ENCODE assay signal across 12 cellular contexts in the genomic region with DNA sequence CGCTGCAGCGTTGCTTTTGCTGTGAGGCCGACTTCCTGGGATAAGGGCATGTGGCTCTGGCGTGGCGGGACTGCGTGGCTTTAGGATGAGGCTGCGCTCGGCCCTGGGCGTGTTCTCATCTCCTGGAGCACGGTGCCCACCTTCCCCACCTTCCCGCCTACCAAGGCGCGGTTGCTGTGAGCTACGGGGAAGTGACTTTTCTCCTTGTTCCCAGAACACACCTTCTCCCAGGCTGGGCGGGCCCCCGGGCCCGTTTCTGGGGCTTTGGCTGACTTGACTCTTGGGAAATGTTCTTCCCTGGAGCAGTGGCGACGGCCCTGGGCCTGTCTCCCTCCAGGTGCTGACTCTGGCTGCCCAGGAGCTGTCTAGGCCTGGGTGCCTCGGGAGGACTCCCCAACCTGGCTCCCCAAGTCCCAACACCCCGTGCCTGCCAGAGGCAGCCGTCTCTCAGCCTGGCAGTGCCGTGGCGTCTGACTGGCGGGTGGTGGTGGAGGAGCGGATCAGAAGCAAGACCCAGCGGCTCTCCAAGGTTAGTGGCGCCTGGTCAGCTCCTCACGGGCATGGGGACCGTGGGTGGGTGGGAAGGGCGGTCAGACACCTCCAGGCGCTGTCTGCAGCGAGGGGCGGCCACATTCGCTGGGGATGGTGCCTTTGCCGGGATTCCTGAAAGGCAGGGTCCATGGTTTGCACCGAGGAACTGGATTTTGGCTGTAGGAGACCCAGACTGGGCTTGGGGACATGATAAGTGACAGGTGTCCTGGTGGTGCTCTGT. TPM values are rescaled to one million over a fixed set of nuclear protein-coding genes. Genes with fewer than 3 reads are reported as not detected.
DNase-seq lines count a peak whose midpoint lies in the region; ATAC-seq and TF ChIP-seq lines count a peak whose summit lies in the region.
"Had no signal": no experiment of that assay in that cellular context is flagged by ENCODE, and none has a peak within 500 bp of the region (broad histone marks: within the 10 kb centered on the region; RNA-seq: fewer than 3 reads in every experiment).

No MANE protein-coding gene starts in this region.

- intact Hi-C loops in natural killer cell (cut with micrococcal nuclease): no loop called here

- no peaks in the 10 kb centered on the region for H3K36me3 Mint-ChIP-seq in natural killer cell treated with Interleukin-12 subunit alpha and Interleukin-12 subunit beta and Interleukin-15 and Interleukin-18, amount 100 ng/mL, for 72 hours
- H3K36me3 Mint-ChIP-seq in natural killer cell: no peaks in the 10 kb centered on the region
- H3K36me3 Mint-ChIP-seq in central memory CD8-positive, alpha-beta T cell (ENCODE audit: insufficient read depth): peaks cover 10% of the 10 kb centered on the region
- H3K36me3 Mint-ChIP-seq: IgD-negative memory B cell had no signal

- no peaks in the 10 kb centered on the region for H3K9me3 Mint-ChIP-seq in natural killer cell treated with Interleukin-12 subunit alpha and Interleukin-12 subunit beta and Interleukin-15 and Interleukin-18, amount 100 ng/mL, for 72 hours
- no peaks in the 10 kb centered on the region for H3K9me3 Mint-ChIP-seq in natural killer cell
- no peaks in the 10 kb centered on the region for H3K9me3 Mint-ChIP-seq in central memory CD8-positive, alpha-beta T cell
- H3K9me3 Mint-ChIP-seq: CD4-positive, alpha-beta memory T cell; H9; IgD-negative memory B cell had no signal

- no peak for TF ChIP-seq CTCF in natural killer cell (IDR thresholded peaks at IDR 0.05)

- H3K4me1 Mint-ChIP-seq in natural killer cell treated with Interleukin-12 subunit alpha and Interleukin-12 subunit beta and Interleukin-15 and Interleukin-18, amount 100 ng/mL, for 72 hours (ENCODE audit: low read depth in 2 of 2): no peaks in the 10 kb centered on the region
- no peaks in the 10 kb centered on the region for H3K4me1 Mint-ChIP-seq in natural killer cell
- no peaks in the 10 kb centered on the region for H3K4me1 Mint-ChIP-seq in central memory CD8-positive, alpha-beta T cell
- H3K4me1 Mint-ChIP-seq: H9, IgD-negative memory B cell had no signal

- ATAC-seq in natural killer cell treated with Interleukin-12 subunit alpha and Interleukin-12 subunit beta and Interleukin-15 and Interleukin-18, amount 100 ng/mL, for 72 hours: no peak
- ATAC-seq in natural killer cell: no peak
- no peak for ATAC-seq in central memory CD8-positive, alpha-beta T cell (replicated peaks; ENCODE audit: extremely low read depth, poor library complexity, severe bottlenecking)
- ATAC-seq: A549 had no signal

- no peak overlapping the region for H3K27ac Mint-ChIP-seq in natural killer cell treated with Interleukin-12 subunit alpha and Interleukin-12 subunit beta and Interleukin-15 and Interleukin-18, amount 100 ng/mL, for 72 hours
- H3K27ac Mint-ChIP-seq in natural killer cell: no peak overlapping the region
- H3K27ac Mint-ChIP-seq in central memory CD8-positive, alpha-beta T cell (ENCODE audit: low read depth): peak overlapping the region; percentile 32
- H3K27ac Mint-ChIP-seq: CD4-positive, alpha-beta memory T cell; H9 had no signal

- no peaks in the 10 kb centered on the region for H3K27me3 Mint-ChIP-seq in natural killer cell treated with Interleukin-12 subunit alpha and Interleukin-12 subunit beta and Interleukin-15 and Interleukin-18, amount 100 ng/mL, for 72 hours
- H3K27me3 Mint-ChIP-seq in natural killer cell (ENCODE audit: low read depth in 2 of 2): no peaks in the 10 kb centered on the region
- no peaks in the 10 kb centered on the region for H3K27me3 Mint-ChIP-seq in central memory CD8-positive, alpha-beta T cell
- H3K27me3 Mint-ChIP-seq: CD4-positive, alpha-beta memory T cell; IgD-negative memory B cell had no signal

- peak; percentile 25 for DNase-seq in natural killer cell treated with Interleukin-12 subunit alpha and Interleukin-12 subunit beta and Interleukin-15 and Interleukin-18, amount 100 ng/mL, for 72 hours (ENCODE audit: low spot score)
- DNase-seq in natural killer cell (no peak), NCI-H1417 (lab: John Stamatoyannopoulos, UW) (no peak)
- no peak for DNase-seq in central memory CD8-positive, alpha-beta T cell (ENCODE audit: low spot score in 2 of 2)
- DNase-seq in activated CD4-positive, alpha-beta T cell treated with anti-CD3 and anti-CD28 coated beads, Interleukin-2, amount 50 U/mL, for 48 hours: no peak
- DNase-seq: CD4-positive, alpha-beta memory T cell; DMS79; GOT3; H9 had no signal

- no peak overlapping the region for H3K4me3 Mint-ChIP-seq in natural killer cell treated with Interleukin-12 subunit alpha and Interleukin-12 subunit beta and Interleukin-15 and Interleukin-18, amount 100 ng/mL, for 72 hours
- H3K4me3 Mint-ChIP-seq in natural killer cell: no peak overlapping the region
- no peak overlapping the region for H3K4me3 Mint-ChIP-seq in central memory CD8-positive, alpha-beta T cell
- H3K4me3 Mint-ChIP-seq: CD4-positive, alpha-beta memory T cell; H9; IgD-negative memory B cell had no signal

RNA-seq across cellular contexts. Expression of gene TELO2, which starts 12.1 kb away (rescaled TPM):
- total RNA-seq in natural killer cell treated with Interleukin-12 subunit alpha and Interleukin-12 subunit beta and Interleukin-15 and Interleukin-18, amount 100 ng/mL, for 72 hours: 100 to 1,000 TPM in 1 of 2 donors, 10 to 100 TPM in 1; 55.5 to 156 TPM
- 10 to 100 TPM; 45.5 to 50.0 (median 46.5) TPM for total RNA-seq in natural killer cell

RNA-seq across cellular contexts. Expression of gene PTX4, which starts 16.5 kb away (rescaled TPM):
- under 1 TPM in 1 of 2 donors, not detected in 1; 0.39 TPM for total RNA-seq in natural killer cell treated with Interleukin-12 subunit alpha and Interleukin-12 subunit beta and Interleukin-15 and Interleukin-18, amount 100 ng/mL, for 72 hours
- total RNA-seq in natural killer cell: under 1 TPM in 1 of 3 donors, not detected in 2; 0.31 TPM
- total RNA-seq: CD4-positive, alpha-beta memory T cell; H9 had no signal

RNA-seq across cellular contexts. Expression of gene TMEM204, which starts 28.2 kb away (rescaled TPM):
- total RNA-seq in natural killer cell treated with Interleukin-12 subunit alpha and Interleukin-12 subunit beta and Interleukin-15 and Interleukin-18, amount 100 ng/mL, for 72 hours: 10 to 100 TPM in 1 of 2 donors, 1 to 10 TPM in 1; 2.8 to 10.7 TPM
- 10 to 100 TPM in 1 of 3 donors, 1 to 10 TPM in 2; 3.3 to 14.1 (median 7.8) TPM for total RNA-seq in natural killer cell
- total RNA-seq: G401, H9 had no signal

RNA-seq across cellular contexts. Expression of gene CLCN7, which starts 30.4 kb away (rescaled TPM):
- total RNA-seq in natural killer cell treated with Interleukin-12 subunit alpha and Interleukin-12 subunit beta and Interleukin-15 and Interleukin-18, amount 100 ng/mL, for 72 hours: 10 to 100 TPM; 52.2 to 73.5 TPM
- 100 to 1,000 TPM; 117 to 125 (median 118) TPM for total RNA-seq in natural killer cell
